1 cellular context compared by ENCODE assay signal in genomic region chr17:66255112-66255511, GRCh38.
TF ChIP-seq lines count a peak whose summit lies in the region.

No MANE protein-coding gene starts in this region.

TF ChIP-seq in K562, 482 proteins besides CTCF, POLR2A, EP300 and RAD21 (continued from another document):
- TF ChIP-seq ZNF318 (IDR thresholded peaks at IDR 0.05; ENCODE audit: borderline replicate concordance in 1 of 2, low read depth in 1 of 2) (peak in 1 of 2 experiments; percentile 40; a peak in 1 of 4 replicates), CBX5 (IDR thresholded peaks at IDR 0.05; ENCODE audit: borderline replicate concordance, low read depth) (no peak), ETV5 (CRISPR knock-in tag; IDR thresholded peaks at IDR 0.05; ENCODE audit: low read depth) (peak; percentile 73; the same call in 1 of the 2 replicates), PHB2 (IDR thresholded peaks at IDR 0.05; ENCODE audit: low read depth) (no peak), CC2D1A (IDR thresholded peaks at IDR 0.05) (peak; percentile 65; the same call in 1 of the 2 replicates), FOSL1 (tag; conservative IDR thresholded peaks at IDR 0.05) (0 out of 2 replicates have a peak, but pooled peaks have one; percentile 11), NFATC3 (IDR thresholded peaks at IDR 0.05) (no peak), ZBTB40 (IDR thresholded peaks at IDR 0.05) (peak; percentile 86), ZBTB40 (CRISPR knock-in tag; IDR thresholded peaks at IDR 0.05) (0 out of 2 replicates have a peak, but pooled peaks have one; percentile 28), ELF1 (tag; IDR thresholded peaks at IDR 0.05) (peak; percentile 85), FOXO4 (CRISPR knock-in tag; IDR thresholded peaks at IDR 0.05) (no peak), ZNF354B (CRISPR knock-in tag; IDR thresholded peaks at IDR 0.05) (no peak), ELF2 (CRISPR knock-in tag; IDR thresholded peaks at IDR 0.05) (0 out of 2 replicates have a peak, but pooled peaks have one; percentile 16), MAZ (CRISPR knock-in tag; conservative IDR thresholded peaks at IDR 0.05 in 1 of 2, IDR thresholded peaks at IDR 0.05 in 1 of 2) (peak in 1 of 2 experiments; percentile 16; a peak in 1 of 4 replicates), FOXK2 (conservative IDR thresholded peaks at IDR 0.05 in 1 of 2, IDR thresholded peaks at IDR 0.05 in 1 of 2; ENCODE audit: low read depth in 2 of 2) (peak in 1 of 2 experiments; percentile 58; a peak in 1 of 4 replicates), ZNF512 (tag; IDR thresholded peaks at IDR 0.05) (no peak), SMC3 (conservative IDR thresholded peaks at IDR 0.05; ENCODE audit: insufficient read depth, low read depth, low read length) (peak; percentile 94), ARID2 (IDR thresholded peaks at IDR 0.05) (peak; percentile 89), CHAMP1 (IDR thresholded peaks at IDR 0.05) (0 out of 2 replicates have a peak, but pooled peaks have one; percentile 20), EP400 (IDR thresholded peaks at IDR 0.05) (peak; percentile 12; the same call in 1 of the 2 replicates), FOXJ2 (tag; IDR thresholded peaks at IDR 0.05) (0 out of 2 replicates have a peak, but pooled peaks have one; percentile 20), FOXM1 (IDR thresholded peaks at IDR 0.05; ENCODE audit: low read depth) (no peak), FOXM1 (CRISPR knock-in tag; IDR thresholded peaks at IDR 0.05; ENCODE audit: low read depth) (no peak)
TF ChIP-seq in K562: peak in this region for 18.
